In the genomic region with DNA sequence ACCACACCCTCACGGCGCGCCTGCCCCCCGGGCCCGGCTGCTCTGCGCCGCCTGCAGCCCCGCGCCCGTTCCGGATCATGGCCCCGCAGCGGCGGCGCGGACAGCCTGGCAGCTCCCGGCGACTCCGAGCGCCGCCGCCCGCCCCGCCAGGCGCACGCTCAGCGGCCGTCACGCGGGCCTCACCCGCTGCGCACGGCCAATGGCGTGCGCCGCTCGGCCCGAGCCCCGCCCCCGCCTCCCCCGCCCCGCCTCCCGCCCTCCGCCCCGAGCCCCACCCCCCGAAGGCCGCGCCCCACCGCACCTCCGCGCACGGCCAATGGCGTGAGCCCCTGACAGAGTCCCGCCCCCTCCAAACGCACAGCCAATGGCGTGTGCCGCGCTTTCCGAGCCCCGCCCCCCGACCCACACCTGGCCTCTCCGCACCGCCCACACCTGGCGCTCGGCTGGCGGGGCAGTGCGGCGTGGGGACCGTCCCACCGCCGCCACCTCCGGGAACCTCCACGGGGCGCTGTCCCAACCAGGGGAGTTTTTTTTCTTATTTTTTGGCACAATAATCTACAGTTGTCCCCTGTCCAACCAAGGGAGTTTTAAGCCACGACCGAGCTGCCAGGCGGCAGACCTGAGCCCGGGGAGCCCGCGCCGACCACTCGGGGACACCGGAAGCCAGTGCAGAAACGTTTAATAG, we compare ENCODE assay signal across 8 cellular contexts. TPM values are rescaled to one million over a fixed set of nuclear protein-coding genes. Genes with fewer than 3 reads are reported as not detected.
DNase-seq lines count a peak whose midpoint lies in the region; TF ChIP-seq lines count a peak whose summit lies in the region.

A gene (minus strand): TSS at position 123 of the 685 bp plus-strand sequence. CDS start 44 bp downstream, at position 79.

- H3K36me3 ChIP-seq in CD4-positive, alpha-beta memory T cell (ENCODE audit: insufficient read depth, low read length): peaks cover 57% of the 10 kb centered on the region
- H3K36me3 ChIP-seq in HUES6 (ENCODE audit: control insufficient read depth, insufficient read depth, low read length): peaks cover 66% of the 10 kb centered on the region
- peaks cover 71% of the 10 kb centered on the region for H3K36me3 ChIP-seq in endodermal cell (ENCODE audit: control insufficient read depth, insufficient read depth, low read length)
- H3K36me3 ChIP-seq in mesodermal cell (ENCODE audit: control insufficient read depth, insufficient read depth, low read length): peaks cover 80% of the 10 kb centered on the region

- DNase-seq in CD4-positive, alpha-beta memory T cell: peak; percentile 90 to 94 (median 93)
- DNase-seq in GM20000 (ENCODE audit: low spot score) (peak; percentile 100), NOMO-1 treated with dmso at 0.1 percent for 144 hours (lab: John Stamatoyannopoulos, UW; ENCODE audit: unreplicated experiment) (peak; percentile 89), endodermal cell (peak; percentile 99)
- peak; percentile 90 for DNase-seq in activated CD8-positive, alpha-beta memory T cell treated with anti-CD3 and anti-CD28 coated beads, Interleukin-2, amount 50 U/mL, for 1 hour (ENCODE audit: extremely low read depth)
- DNase-seq in stimulated activated CD8-positive, alpha-beta memory T cell treated with anti-CD3 and anti-CD28 coated beads, Interleukin-15, amount 100 ng/mL, for 4 hours (ENCODE audit: low read depth in 2 of 2): peak; percentile 83 to 87

- TF ChIP-seq CTCF in GM20000 (IDR thresholded peaks at IDR 0.05; ENCODE audit: extremely low read depth, missing control alignments) (no peak), endodermal cell (conservative IDR thresholded peaks at IDR 0.05) (peak; percentile 47)

- no peaks in the 10 kb centered on the region for H3K9me3 ChIP-seq in CD4-positive, alpha-beta memory T cell (ENCODE audit: control insufficient read depth in 1 of 2, low read length in 2 of 2)
- H3K9me3 ChIP-seq in HUES6 (ENCODE audit: control insufficient read depth, insufficient read depth, low read depth, low read length) (no peaks in the 10 kb centered on the region), endodermal cell (ENCODE audit: control insufficient read depth, low read length) (no peaks in the 10 kb centered on the region), mesodermal cell (ENCODE audit: control insufficient read depth, low read length) (no peaks in the 10 kb centered on the region)

- intact Hi-C loops in CD4-positive, alpha-beta memory T cell (cut with micrococcal nuclease): loop anchor here (1.0 to 2.0 kb wide), 2 partner anchors 20 to 41 kb away; a partner anchor contains a TSS

- H3K4me1 Mint-ChIP-seq in CD4-positive, alpha-beta memory T cell: peaks cover 5 to 34% (median 10%) of the 10 kb centered on the region in 4 donors
- H3K4me1 Mint-ChIP-seq in endodermal cell: peaks cover 4% of the 10 kb centered on the region

- 11 to 72% methylated on average over 10 to 69 of the region's 84 CpGs for WGBS in endodermal cell (ENCODE audit: insufficient coverage in 1 of 2, insufficient read length in 1 of 2), 2 experiments
- 16 to 17% methylated on average over 42 of the region's 84 CpGs for WGBS in mesodermal cell (ENCODE audit: insufficient coverage in 2 of 2), 2 experiments

- H3K4me1 ChIP-seq in CD4-positive, alpha-beta memory T cell (ENCODE audit: insufficient read depth, low read length): peaks cover 26% of the 10 kb centered on the region
- H3K4me1 ChIP-seq in HUES6 (ENCODE audit: control insufficient read depth, insufficient read depth, low read length) (peaks cover 8% of the 10 kb centered on the region), endodermal cell (ENCODE audit: control insufficient read depth, insufficient read depth, low read length) (peaks cover 8% of the 10 kb centered on the region), mesodermal cell (ENCODE audit: control insufficient read depth, insufficient read depth, low read length, poor library complexity, severe bottlenecking) (peaks cover 3% of the 10 kb centered on the region)

- peak within 1 kb of the TSS; percentile 8 to 70 for H3K4me3 ChIP-seq in CD4-positive, alpha-beta memory T cell (ENCODE audit: low read length in 2 of 2)
- H3K4me3 ChIP-seq in HUES6 (ENCODE audit: low read depth, low read length): peak within 1 kb of the TSS; percentile 92
- peak within 1 kb of the TSS; percentile 88 for H3K4me3 ChIP-seq in endodermal cell (ENCODE audit: low read length)
- peak within 1 kb of the TSS; percentile 65 for H3K4me3 ChIP-seq in mesodermal cell (ENCODE audit: extremely low read depth, insufficient read depth, low read length, poor library complexity, severe bottlenecking)

- no peaks in the 10 kb centered on the region for H3K27me3 Mint-ChIP-seq in CD4-positive, alpha-beta memory T cell
- no peaks in the 10 kb centered on the region for H3K27me3 Mint-ChIP-seq in endodermal cell (ENCODE audit: insufficient read depth)

- H3K27ac Mint-ChIP-seq in CD4-positive, alpha-beta memory T cell: peak within 1 kb of the TSS in 6 of 7 donors; percentile 8 to 85 (median 82)
- H3K27ac Mint-ChIP-seq in endodermal cell: peak within 1 kb of the TSS; percentile 95

- peaks cover 17 to 37% of the 10 kb centered on the region in 2 donors for H3K36me3 Mint-ChIP-seq in CD4-positive, alpha-beta memory T cell
- peaks cover 35% of the 10 kb centered on the region for H3K36me3 Mint-ChIP-seq in endodermal cell (ENCODE audit: low read depth)

- H3K9me3 Mint-ChIP-seq in CD4-positive, alpha-beta memory T cell: no peaks in the 10 kb centered on the region
- H3K9me3 Mint-ChIP-seq in endodermal cell: no peaks in the 10 kb centered on the region

- POLR2A ChIA-PET in CD4-positive, alpha-beta memory T cell (lab: Charles Lee; ENCODE audit: partially characterized antibody): interaction anchor here (0.6 to 2.8 kb wide), 9 partner anchors 9 to 78 kb away, joined by 3 to 14 read pairs (median 4); a partner anchor contains a TSS

- peak within 1 kb of the TSS; percentile 81 to 90 (median 86) for H3K4me3 Mint-ChIP-seq in CD4-positive, alpha-beta memory T cell
- H3K4me3 Mint-ChIP-seq in endodermal cell: peak within 1 kb of the TSS; percentile 81

- peak within 1 kb of the TSS; percentile 79 for H3K9ac ChIP-seq in HUES6 (ENCODE audit: low read length)
- H3K9ac ChIP-seq in endodermal cell (ENCODE audit: extremely low read depth, low read length, poor library complexity, severe bottlenecking): peak within 1 kb of the TSS; percentile 43

- peak within 1 kb of the TSS; percentile 55 for H3K27ac ChIP-seq in CD4-positive, alpha-beta memory T cell (ENCODE audit: low read depth, low read length)
- no peak within 1 kb of the TSS; the same call in 1 of the 2 replicates for H3K27ac ChIP-seq in HUES6 (ENCODE audit: low read depth, low read length)
- peak within 1 kb of the TSS; percentile 16 for H3K27ac ChIP-seq in endodermal cell (ENCODE audit: low read depth, low read length)
- H3K27ac ChIP-seq in mesodermal cell (ENCODE audit: low read depth, low read length, severe bottlenecking): no peak within 1 kb of the TSS

- CTCF ChIA-PET in CD4-positive, alpha-beta memory T cell (lab: Charles Lee; ENCODE audit: partially characterized antibody): no interaction called here

- H3K27me3 ChIP-seq in CD4-positive, alpha-beta memory T cell (ENCODE audit: insufficient read depth, low read length): no peaks in the 10 kb centered on the region
- no peaks in the 10 kb centered on the region for H3K27me3 ChIP-seq in HUES6 (ENCODE audit: control insufficient read depth, insufficient read depth, low read length)
- H3K27me3 ChIP-seq in endodermal cell (ENCODE audit: control insufficient read depth, insufficient read depth, low read length, poor library complexity, severe bottlenecking): no peaks in the 10 kb centered on the region

RNA-seq across cellular contexts. Expression of the gene that starts here (rescaled TPM):
- total RNA-seq in CD4-positive, alpha-beta memory T cell: 10 to 100 TPM; 43.5 to 48.3 TPM
- 10 to 100 TPM; 27.8 to 30.3 TPM for polyA plus RNA-seq in CD4-positive, alpha-beta memory T cell
- 10 to 100 TPM; 66.8 to 70.9 TPM for total RNA-seq in endodermal cell
- 38.9 TPM for polyA plus RNA-seq in endodermal cell (2013, experiment 1 of 2)
- polyA plus RNA-seq in endodermal cell (2013, experiment 2 of 2): 40.4 TPM
- polyA plus RNA-seq in mesodermal cell (2013, experiment 1 of 2): 41.1 TPM
- 36.6 TPM for polyA plus RNA-seq in mesodermal cell (2013, experiment 2 of 2)

Comparison
In these comparisons a context has a peak if more than half of its experiments do, and no peak if none do; other contexts are left out.
1. H3K27ac ChIP-seq: peak in CD4-positive, alpha-beta memory T cell (single experiment) and endodermal cell (single experiment); none in HUES6 (single experiment) and mesodermal cell (single experiment).
2. H3K4me3 ChIP-seq: peak in every context shown above with its lines; median percentile 92 in HUES6; 88 in endodermal cell; 65 in mesodermal cell; 39 in CD4-positive, alpha-beta memory T cell.
3. Peak in every context shown above with its lines, with median percentiles within 50 percentile points of each other: DNase-seq.